In the genomic region with DNA sequence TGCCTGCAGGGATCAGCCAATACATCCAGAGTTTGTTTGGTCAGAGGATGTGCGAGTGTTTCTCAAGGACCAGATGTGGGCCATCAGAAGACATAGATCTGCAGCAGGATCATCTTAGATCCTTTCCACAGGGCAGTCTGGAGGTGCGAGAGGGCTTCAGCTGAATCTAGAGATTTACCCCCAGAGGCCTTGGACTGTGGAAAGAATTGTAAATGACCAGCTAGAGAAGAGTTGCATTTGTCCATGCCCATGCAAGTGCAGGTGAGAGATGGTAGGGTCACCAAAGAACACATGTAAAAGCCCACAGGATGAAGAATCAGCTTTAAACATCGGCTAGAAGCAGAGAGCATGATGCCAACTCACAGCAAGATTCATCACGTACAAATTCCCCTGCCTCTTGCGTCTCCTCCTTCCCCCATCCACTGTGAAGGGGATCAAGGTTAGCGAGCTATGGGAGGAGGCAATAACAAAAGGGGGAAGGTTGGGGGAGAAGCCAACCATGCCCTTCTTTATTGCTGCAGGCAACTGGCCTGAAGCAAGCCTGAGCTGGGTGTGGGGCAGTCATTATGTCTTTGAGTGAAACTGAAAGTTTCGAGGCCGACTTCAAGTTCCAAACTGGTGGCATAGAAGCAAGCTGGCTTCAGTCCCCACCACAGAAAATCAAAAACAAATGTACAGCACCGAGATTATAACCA, we compare ENCODE assay signal across 1 cellular context.
TF ChIP-seq lines count a peak whose summit lies in the region.

No MANE protein-coding gene starts in this region.

TF ChIP-seq in HepG2, 621 proteins besides CTCF, POLR2A, EP300 and RAD21 (continued from another document):
- TF ChIP-seq AGO2 (optimal IDR thresholded peaks at IDR 0.05; ENCODE audit: low read depth, low read length): no peak
- no peak for TF ChIP-seq RBAK (CRISPR knock-in tag; IDR thresholded peaks at IDR 0.05)
- TF ChIP-seq SP140L (CRISPR knock-in tag; IDR thresholded peaks at IDR 0.05; ENCODE audit: borderline replicate concordance): no peak
- TF ChIP-seq NR3C1 (CRISPR knock-in tag; IDR thresholded peaks at IDR 0.05): no peak
- TF ChIP-seq ZNF781 (CRISPR knock-in tag; IDR thresholded peaks at IDR 0.05; ENCODE audit: borderline replicate concordance, not compliant biosample characterization): no peak
- no peak for TF ChIP-seq YEATS4 (CRISPR knock-in tag; IDR thresholded peaks at IDR 0.05; ENCODE audit: borderline replicate concordance)
- TF ChIP-seq SOX6 (IDR thresholded peaks at IDR 0.05): no peak
- TF ChIP-seq SOX6 (CRISPR knock-in tag; IDR thresholded peaks at IDR 0.05): no peak
- TF ChIP-seq SCMH1 (CRISPR knock-in tag; IDR thresholded peaks at IDR 0.05; ENCODE audit: borderline replicate concordance): no peak
- TF ChIP-seq, protein P1, sequence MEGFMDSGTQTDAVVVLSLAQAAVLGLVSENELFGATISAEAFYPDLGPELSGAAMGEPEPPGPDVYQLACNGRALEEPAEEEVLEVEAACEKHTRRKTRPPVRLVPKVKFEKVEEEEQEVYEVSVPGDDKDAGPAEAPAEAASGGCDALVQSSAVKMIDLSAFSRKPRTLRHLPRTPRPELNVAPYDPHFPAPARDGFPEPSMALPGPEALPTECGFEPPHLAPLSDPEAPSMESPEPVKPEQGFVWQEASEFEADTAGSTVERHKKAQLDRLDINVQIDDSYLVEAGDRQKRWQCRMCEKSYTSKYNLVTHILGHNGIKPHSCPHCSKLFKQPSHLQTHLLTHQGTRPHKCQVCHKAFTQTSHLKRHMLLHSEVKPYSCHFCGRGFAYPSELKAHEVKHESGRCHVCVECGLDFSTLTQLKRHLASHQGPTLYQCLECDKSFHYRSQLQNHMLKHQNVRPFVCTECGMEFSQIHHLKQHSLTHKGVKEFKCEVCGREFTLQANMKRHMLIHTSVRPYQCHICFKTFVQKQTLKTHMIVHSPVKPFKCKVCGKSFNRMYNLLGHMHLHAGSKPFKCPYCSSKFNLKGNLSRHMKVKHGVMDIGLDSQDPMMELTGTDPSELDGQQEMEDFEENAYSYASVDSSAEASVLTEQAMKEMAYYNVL (CRISPR knock-in tag; IDR thresholded peaks at IDR 0.05; ENCODE audit: borderline replicate concordance): no peak
- TF ChIP-seq CBFB (CRISPR knock-in tag; IDR thresholded peaks at IDR 0.05): no peak
- TF ChIP-seq HOXD1 (CRISPR knock-in tag; IDR thresholded peaks at IDR 0.05): no peak
- TF ChIP-seq, protein P2, sequence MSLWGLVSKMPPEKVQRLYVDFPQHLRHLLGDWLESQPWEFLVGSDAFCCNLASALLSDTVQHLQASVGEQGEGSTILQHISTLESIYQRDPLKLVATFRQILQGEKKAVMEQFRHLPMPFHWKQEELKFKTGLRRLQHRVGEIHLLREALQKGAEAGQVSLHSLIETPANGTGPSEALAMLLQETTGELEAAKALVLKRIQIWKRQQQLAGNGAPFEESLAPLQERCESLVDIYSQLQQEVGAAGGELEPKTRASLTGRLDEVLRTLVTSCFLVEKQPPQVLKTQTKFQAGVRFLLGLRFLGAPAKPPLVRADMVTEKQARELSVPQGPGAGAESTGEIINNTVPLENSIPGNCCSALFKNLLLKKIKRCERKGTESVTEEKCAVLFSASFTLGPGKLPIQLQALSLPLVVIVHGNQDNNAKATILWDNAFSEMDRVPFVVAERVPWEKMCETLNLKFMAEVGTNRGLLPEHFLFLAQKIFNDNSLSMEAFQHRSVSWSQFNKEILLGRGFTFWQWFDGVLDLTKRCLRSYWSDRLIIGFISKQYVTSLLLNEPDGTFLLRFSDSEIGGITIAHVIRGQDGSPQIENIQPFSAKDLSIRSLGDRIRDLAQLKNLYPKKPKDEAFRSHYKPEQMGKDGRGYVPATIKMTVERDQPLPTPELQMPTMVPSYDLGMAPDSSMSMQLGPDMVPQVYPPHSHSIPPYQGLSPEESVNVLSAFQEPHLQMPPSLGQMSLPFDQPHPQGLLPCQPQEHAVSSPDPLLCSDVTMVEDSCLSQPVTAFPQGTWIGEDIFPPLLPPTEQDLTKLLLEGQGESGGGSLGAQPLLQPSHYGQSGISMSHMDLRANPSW (CRISPR knock-in tag; IDR thresholded peaks at IDR 0.05; ENCODE audit: borderline replicate concordance): no peak
- TF ChIP-seq ZNF790 (CRISPR knock-in tag; IDR thresholded peaks at IDR 0.05; ENCODE audit: borderline replicate concordance): no peak
- no peak for TF ChIP-seq ZNF747 (CRISPR knock-in tag; IDR thresholded peaks at IDR 0.05; ENCODE audit: borderline replicate concordance)
- TF ChIP-seq PHF8 (CRISPR knock-in tag; IDR thresholded peaks at IDR 0.05): no peak
